In genomic region chr10:94107191-94107590, GRCh38 we compare ENCODE assay signal across 1 cellular context.
TF ChIP-seq lines count a peak whose summit lies in the region.

No MANE protein-coding gene starts in this region.

TF ChIP-seq in IMR-90, 13 proteins besides CTCF, POLR2A, EP300 and RAD21:
- TF ChIP-seq CHD1 (IDR thresholded peaks at IDR 0.05; ENCODE audit: low read depth, low read length) (no peak), USF2 (IDR thresholded peaks at IDR 0.05; ENCODE audit: low read depth, low read length) (no peak), RCOR1 (IDR thresholded peaks at IDR 0.05; ENCODE audit: insufficient replicate concordance, low read length) (no peak), MAZ (IDR thresholded peaks at IDR 0.05; ENCODE audit: borderline replicate concordance, low read depth, low read length) (no peak), SMC3 (IDR thresholded peaks at IDR 0.05; ENCODE audit: low read depth, low read length) (no peak), NFE2L2 (IDR thresholded peaks at IDR 0.05; ENCODE audit: low read depth, low read length) (no peak), BHLHE40 (IDR thresholded peaks at IDR 0.05; ENCODE audit: low read depth, low read length) (no peak), MXI1 (IDR thresholded peaks at IDR 0.05; ENCODE audit: borderline replicate concordance, low read depth, low read length) (no peak), ELK1 (IDR thresholded peaks at IDR 0.05; ENCODE audit: borderline replicate concordance, low read depth, low read length) (no peak), MAFK (IDR thresholded peaks at IDR 0.05; ENCODE audit: low read depth, low read length) (no peak), RFX5 (IDR thresholded peaks at IDR 0.05; ENCODE audit: low read depth, low read length) (no peak), CEBPB (IDR thresholded peaks at IDR 0.05; ENCODE audit: low read depth, low read length) (no peak), FOS (IDR thresholded peaks at IDR 0.05; ENCODE audit: low read depth, low read length) (no peak)
TF ChIP-seq in IMR-90: peak in this region for 0.
